In genomic region chr3:71206305-71206704, GRCh38 we compare ENCODE assay signal across 30 cellular contexts.
DNase-seq lines count a peak whose midpoint lies in the region; ATAC-seq, FAIRE-seq and TF ChIP-seq lines count a peak whose summit lies in the region.
"Had no signal": no experiment of that assay in that cellular context is flagged by ENCODE, and none has a peak within 500 bp of the region (broad histone marks: within the 10 kb centered on the region; RNA-seq: fewer than 3 reads in every experiment).

No MANE protein-coding gene starts in this region.

- TF ChIP-seq POLR2A in HepG2 (IDR thresholded peaks at IDR 0.05; ENCODE audit: insufficient read depth in 1 of 2, low read depth in 2 of 2, low read length in 2 of 2) = no peak
- no peak for TF ChIP-seq POLR2A in right lobe of liver (IDR thresholded peaks at IDR 0.05)
- TF ChIP-seq POLR2A in stomach (IDR thresholded peaks at IDR 0.05) = no peak

- no peak overlapping the region for H4K8ac ChIP-seq in mesendoderm (ENCODE audit: low read depth, low read length)

- peaks cover 23% of the 10 kb centered on the region for H3K36me3 Mint-ChIP-seq in activated naive CD8-positive, alpha-beta T cell
- H3K36me3 Mint-ChIP-seq in mesothelial cell of epicardium = no peaks in the 10 kb centered on the region
- peaks cover 0 to 3% (median 0%) of the 10 kb centered on the region in 3 donors for H3K36me3 Mint-ChIP-seq in immature natural killer cell

- H2BK15ac ChIP-seq in mesendoderm (replicated peaks; ENCODE audit: low read depth) = no peak overlapping the region

- no peak overlapping the region for H3K18ac ChIP-seq in mesendoderm (ENCODE audit: low read length)

- no peaks in the 10 kb centered on the region for H3K79me1 ChIP-seq in mesendoderm (ENCODE audit: low read length)

- H3K4me3 ChIP-seq in HepG2 (replicated peaks in 1 of 3; ENCODE audit: insufficient read depth in 1 of 3, low read depth in 2 of 3, low read length in 3 of 3) (no peak overlapping the region), right lobe of liver (no peak overlapping the region), stomach (no peak overlapping the region), mammary epithelial cell (replicated peaks in 1 of 3; ENCODE audit: insufficient read depth in 1 of 3, low read depth in 2 of 3, low read length in 3 of 3) (no peak overlapping the region), mesendoderm (ENCODE audit: low read length) (no peak overlapping the region)
- H3K4me3 ChIP-seq: ascending aorta had no signal

- dilution Hi-C loops in mammary epithelial cell (cut with HindIII; ENCODE audit: low sequenced_read_pairs) = no loop called here

- H3K4me1 ChIP-seq in HepG2 (ENCODE audit: insufficient read depth, low read length) (peaks cover 84% of the 10 kb centered on the region), right lobe of liver (peaks cover 0 to 58% (median 13%) of the 10 kb centered on the region in 4 donors), stomach (peaks cover 46 to 97% (median 77%) of the 10 kb centered on the region in 4 donors), mammary epithelial cell (ENCODE audit: insufficient read depth, low read length) (no peaks in the 10 kb centered on the region), mesendoderm (ENCODE audit: control insufficient read depth, low read depth, low read length) (peaks cover 13% of the 10 kb centered on the region)

- H3K27me3 Mint-ChIP-seq in activated naive CD8-positive, alpha-beta T cell = no peaks in the 10 kb centered on the region
- H3K27me3 Mint-ChIP-seq in mesothelial cell of epicardium (ENCODE audit: low read depth) (no peaks in the 10 kb centered on the region), immature natural killer cell (ENCODE audit: low read depth in 3 of 3) (peaks cover 0 to 7% (median 1%) of the 10 kb centered on the region in 3 donors)
- H3K27me3 Mint-ChIP-seq: activated CD4-positive, alpha-beta memory T cell treated with anti-CD3 and anti-CD28 coated beads, Interleukin-2, amount 10 ng/mL, durations not matched to agents 7 days and 5 days; dendritic cell treated with granulocyte-macrophage colony-stimulating factor and Interleukin-4, amounts not matched to agents 40 ng/mL and 50 ng/mL, for 4 days had no signal

- no peak overlapping the region for H4K5ac ChIP-seq in mesendoderm (ENCODE audit: low read length)

- no peaks in the 10 kb centered on the region for H3K9me3 Mint-ChIP-seq in activated naive CD8-positive, alpha-beta T cell (ENCODE audit: low read depth)
- H3K9me3 Mint-ChIP-seq in mesothelial cell of epicardium (no peaks in the 10 kb centered on the region), immature natural killer cell (peaks cover 0 to 2% (median 0%) of the 10 kb centered on the region in 6 donors)
- H3K9me3 Mint-ChIP-seq: activated CD4-positive, alpha-beta memory T cell treated with anti-CD3 and anti-CD28 coated beads, Interleukin-2, amount 10 ng/mL, durations not matched to agents 7 days and 5 days; dendritic cell treated with granulocyte-macrophage colony-stimulating factor and Interleukin-4, amounts not matched to agents 40 ng/mL and 50 ng/mL, for 4 days had no signal

- no peaks in the 10 kb centered on the region for H4K20me1 ChIP-seq in HepG2 (ENCODE audit: insufficient read depth, low read length)
- H4K20me1 ChIP-seq in mammary epithelial cell (ENCODE audit: insufficient read depth, low read length) = no peaks in the 10 kb centered on the region

- peaks cover 96% of the 10 kb centered on the region for H3K4me1 Mint-ChIP-seq in activated naive CD8-positive, alpha-beta T cell (ENCODE audit: low read depth)
- peaks cover 71% of the 10 kb centered on the region for H3K4me1 Mint-ChIP-seq in mesothelial cell of epicardium
- H3K4me1 Mint-ChIP-seq in immature natural killer cell = no peaks in the 10 kb centered on the region
- H3K4me1 Mint-ChIP-seq: activated CD4-positive, alpha-beta memory T cell treated with anti-CD3 and anti-CD28 coated beads, Interleukin-2, amount 10 ng/mL, durations not matched to agents 7 days and 5 days had no signal

- DNase-seq in HepG2 (ENCODE audit: low spot score) (no peak), right lobe of liver (no peak), mesothelial cell of epicardium (ENCODE audit: low spot score in 2 of 2, unreplicated experiment in 2 of 2) (no peak), stomach (no peak), immature natural killer cell (no peak), mammary epithelial cell (no peak), mesendoderm (no peak)
- DNase-seq: activated CD4-positive, alpha-beta memory T cell treated with anti-CD3 and anti-CD28 coated beads, Interleukin-2, amount 10 ng/mL, durations not matched to agents 7 days and 5 days; central memory CD4-positive, alpha-beta T cell; COR-L47; DMS79; foreskin fibroblast; H7; head of caudate nucleus; MM.1S; NCI-H2029 treated with DMSO at 0.1 percent for 48 hours; NCI-H524; NK-92 treated with Interleukin-12 subunit alpha and Interleukin-12 subunit beta, amount 100 ng/mL, for 24 hours; posterior cingulate gyrus; stimulated activated CD4-positive, alpha-beta T cell treated with anti-CD3 and anti-CD28 coated beads, Interleukin-4, amount 100 ng/mL, for 24 hours; T-helper 2 cell; trophoblast cell had no signal

- H3K9me3 ChIP-seq in HepG2 (ENCODE audit: low read length) = no peaks in the 10 kb centered on the region
- no peaks in the 10 kb centered on the region for H3K9me3 ChIP-seq in right lobe of liver
- no peaks in the 10 kb centered on the region for H3K9me3 ChIP-seq in stomach
- H3K9me3 ChIP-seq in mammary epithelial cell (replicated peaks; ENCODE audit: insufficient read depth, low read length) = no peaks in the 10 kb centered on the region
- H3K9me3 ChIP-seq: ascending aorta had no signal

- no TSS peak for BruUV-seq in HepG2 (replicated peaks; lab: Mats Ljungman, UMichigan)
- BruUV-seq in mammary epithelial cell (replicated peaks; lab: Mats Ljungman, UMichigan) = no TSS peak

- H2AFZ ChIP-seq in HepG2 (ENCODE audit: low read length) (no peak overlapping the region), mammary epithelial cell (ENCODE audit: low read depth, low read length) (no peak overlapping the region)

- no peak overlapping the region for H2BK120ac ChIP-seq in mesendoderm (ENCODE audit: low read depth, low read length)

- H3K79me2 ChIP-seq in HepG2 (ENCODE audit: insufficient read depth, low read length) (peaks cover 41% of the 10 kb centered on the region), mammary epithelial cell (ENCODE audit: insufficient read depth, low read length) (no peaks in the 10 kb centered on the region), mesendoderm (ENCODE audit: control insufficient read depth, insufficient read depth, low read length) (no peaks in the 10 kb centered on the region)

- ATAC-seq in HepG2 = no peak
- no peak for ATAC-seq in right lobe of liver
- ATAC-seq: activated naive CD4-positive, alpha-beta T cell treated with anti-CD3 and anti-CD28 coated beads, Interleukin-2, amount 50 U/mL, for 72 hours; sciatic nerve; SK-N-SH treated with all-trans-retinoic acid at 6 μM for 48 hours had no signal

- H3K27ac ChIP-seq in HepG2 (ENCODE audit: extremely low read length, insufficient read depth, low read length) (peak overlapping the region; percentile 99), right lobe of liver (no peak overlapping the region), stomach (peak overlapping the region in 4 of 5 donors; percentile 63 to 88 (median 78)), mammary epithelial cell (ENCODE audit: insufficient read depth, low read depth, low read length) (no peak overlapping the region), mesendoderm (ENCODE audit: low read depth, low read length) (no peak overlapping the region)
- H3K27ac ChIP-seq: KMS-11 had no signal

- in situ Hi-C loops in HepG2 (cut with HindIII; ENCODE audit: extremely low pct_ligation_motif_present, low pct_unique_long_range_greater_than_20kb) (loop anchor here (5.0 kb wide), 1 partner anchor 54 kb away; no protein-coding TSS in a partner anchor), mammary epithelial cell (cut with MboI; ENCODE audit: low sequenced_read_pairs in 2 of 2) (no loop called here)

- TF ChIP-seq CTCF in HepG2 (CRISPR knock-in tag; IDR thresholded peaks at IDR 0.05) (no peak), right lobe of liver (IDR thresholded peaks at IDR 0.05) (no peak), mesothelial cell of epicardium (IDR thresholded peaks at IDR 0.05; ENCODE audit: unreplicated experiment) (no peak), stomach (IDR thresholded peaks at IDR 0.05) (no peak), mammary epithelial cell (conservative IDR thresholded peaks at IDR 0.05 in 1 of 2, IDR thresholded peaks at IDR 0.05 in 1 of 2; ENCODE audit: extremely low read depth in 1 of 2, insufficient read depth in 1 of 2, low read depth in 1 of 2, low read length in 2 of 2) (no peak)

- no peak overlapping the region for H3K4ac ChIP-seq in mesendoderm (ENCODE audit: low read depth, low read length)

- 100% methylated on average over 1 of the region's 1 CpG for WGBS in HepG2 (ENCODE audit: low lambda C conversion rate)
- WGBS in right lobe of liver (ENCODE audit: insufficient coverage, low coverage, low lambda C conversion rate, missing lambda C conversion rate) = 90% methylated on average over 1 of the region's 1 CpG
- WGBS in stomach, 5 donors = 83 to 91% (median 86%) methylated on average over 1 of the region's 1 CpG
- 92% methylated on average over 1 of the region's 1 CpG for WGBS in mammary epithelial cell (ENCODE audit: low coverage, missing lambda C conversion rate)
- WGBS in mesendoderm (ENCODE audit: extremely low coverage, insufficient coverage, low lambda C conversion rate) = no CpG with 5 or more reads among the region's 1 CpG

- H3K27ac Mint-ChIP-seq in activated naive CD8-positive, alpha-beta T cell = peak overlapping the region; percentile 69
- H3K27ac Mint-ChIP-seq in mesothelial cell of epicardium (peak overlapping the region; percentile 63), immature natural killer cell (no peak overlapping the region)
- H3K27ac Mint-ChIP-seq: activated CD4-positive, alpha-beta memory T cell treated with anti-CD3 and anti-CD28 coated beads, Interleukin-2, amount 10 ng/mL, durations not matched to agents 7 days and 5 days; activated naive CD4-positive, alpha-beta T cell treated with anti-CD3 and anti-CD28 coated beads, Interleukin-2, amount 50 U/mL, for 72 hours; dendritic cell treated with granulocyte-macrophage colony-stimulating factor and Interleukin-4, amounts not matched to agents 40 ng/mL and 50 ng/mL, for 4 days had no signal

- H3K27me3 ChIP-seq in HepG2 (ENCODE audit: control insufficient read depth in 1 of 2, insufficient read depth in 2 of 2, low read length in 2 of 2) (no peaks in the 10 kb centered on the region), right lobe of liver (no peaks in the 10 kb centered on the region), stomach (no peaks in the 10 kb centered on the region), mammary epithelial cell (ENCODE audit: insufficient read depth, low read length) (no peaks in the 10 kb centered on the region), mesendoderm (ENCODE audit: insufficient read depth, low read length, poor library complexity) (no peaks in the 10 kb centered on the region)
- H3K27me3 ChIP-seq: ascending aorta had no signal

- H2AK5ac ChIP-seq in mesendoderm (ENCODE audit: low read length) = no peak overlapping the region

- H3K4me3 Mint-ChIP-seq in activated naive CD8-positive, alpha-beta T cell = no peak overlapping the region
- H3K4me3 Mint-ChIP-seq in mesothelial cell of epicardium = no peak overlapping the region
- no peak overlapping the region for H3K4me3 Mint-ChIP-seq in immature natural killer cell
- H3K4me3 Mint-ChIP-seq: activated CD4-positive, alpha-beta memory T cell treated with anti-CD3 and anti-CD28 coated beads, Interleukin-2, amount 10 ng/mL, durations not matched to agents 7 days and 5 days; dendritic cell treated with granulocyte-macrophage colony-stimulating factor and Interleukin-4, amounts not matched to agents 40 ng/mL and 50 ng/mL, for 4 days had no signal

- H3K36me3 ChIP-seq in HepG2 (replicated peaks in 1 of 2; ENCODE audit: control insufficient read depth in 1 of 2, insufficient read depth in 2 of 2, low read length in 2 of 2) (0 out of 5 replicates have a peak, but pooled peaks cover 0 to 2% of the 10 kb centered on the region in 2 experiments), right lobe of liver (no peaks in the 10 kb centered on the region), stomach (no peaks in the 10 kb centered on the region), mammary epithelial cell (ENCODE audit: insufficient read depth, low read length) (no peaks in the 10 kb centered on the region), mesendoderm (ENCODE audit: control insufficient read depth, insufficient read depth, low read length) (no peaks in the 10 kb centered on the region)
- H3K36me3 ChIP-seq: ascending aorta had no signal

- POLR2A ChIA-PET in HepG2 (lab: Yijun Ruan, JAX) = interaction anchor here (2.9 to 5.3 kb wide), 2 partner anchors 31 to 40 kb away, joined by 12 to 85 read pairs; no protein-coding TSS in a partner anchor

- intact Hi-C loops in HepG2 (cut with micrococcal nuclease; ENCODE audit: unreplicated experiment) (loop anchor here (5.0 kb wide), 1 partner anchor 39 kb away; no protein-coding TSS in a partner anchor), right lobe of liver (cut with DNase I) (no loop called here), stomach (cut with DNase I; ENCODE audit: low total_unique reads) (no loop called here), mammary epithelial cell (cut with micrococcal nuclease) (no loop called here)

- H3K56ac ChIP-seq in mesendoderm (ENCODE audit: low read length) = no peak overlapping the region

- H3K9ac ChIP-seq in HepG2 (ENCODE audit: insufficient read depth, low read depth, low read length) (no peak overlapping the region), mammary epithelial cell (ENCODE audit: insufficient read depth, low read length) (no peak overlapping the region), mesendoderm (ENCODE audit: low read length) (no peak overlapping the region)
- H3K9ac ChIP-seq: KMS-11 had no signal

- H3K23ac ChIP-seq in mesendoderm (ENCODE audit: low read length) = no peak overlapping the region

- CTCF ChIA-PET in HepG2 (lab: Yijun Ruan, JAX; ENCODE audit: low intra/inter-chr PET ratio, low total read pairs) = no interaction called here
- CTCF ChIA-PET in mammary epithelial cell (lab: Charles Lee; ENCODE audit: low non-redundant PET) = no interaction called here

- H3K4me2 ChIP-seq in HepG2 (ENCODE audit: low read depth, low read length) = no peak overlapping the region
- H3K4me2 ChIP-seq in mammary epithelial cell (ENCODE audit: insufficient read depth, low read depth, low read length) = no peak overlapping the region
- H3K4me2 ChIP-seq in mesendoderm (ENCODE audit: low read length) = no peak overlapping the region
- H3K4me2 ChIP-seq: KMS-11 had no signal

- TF ChIP-seq EP300 in HepG2 (IDR thresholded peaks at IDR 0.05; ENCODE audit: low read depth in 2 of 2, low read length in 2 of 2) = no peak
- no peak for TF ChIP-seq EP300 in HepG2 (CRISPR knock-in tag; IDR thresholded peaks at IDR 0.05; ENCODE audit: borderline replicate concordance)
- TF ChIP-seq EP300 in stomach (IDR thresholded peaks at IDR 0.05) = no peak

- FAIRE-seq in HepG2 (lab: Jason Lieb, UNC) = no peak
- FAIRE-seq: G401.6 had no signal

- no peak for TF ChIP-seq RAD21 in HepG2 (CRISPR knock-in tag; IDR thresholded peaks at IDR 0.05)

- no peak overlapping the region for H2BK5ac ChIP-seq in mesendoderm (ENCODE audit: low read length)

Comparison
In these comparisons a context has a peak if more than half of its experiments do, and no peak if none do; other contexts are left out.
1. H3K27ac ChIP-seq: peak in HepG2 (single experiment) and stomach (4 of 5); none in right lobe of liver (0 of 3), mammary epithelial cell (single experiment) and mesendoderm (single experiment).
2. H3K27ac Mint-ChIP-seq: peak in activated naive CD8-positive, alpha-beta T cell (single experiment) and mesothelial cell of epicardium (single experiment); none in immature natural killer cell (0 of 6).